Comparison of ENCODE assay signal across 24 cellular contexts in the genomic region with DNA sequence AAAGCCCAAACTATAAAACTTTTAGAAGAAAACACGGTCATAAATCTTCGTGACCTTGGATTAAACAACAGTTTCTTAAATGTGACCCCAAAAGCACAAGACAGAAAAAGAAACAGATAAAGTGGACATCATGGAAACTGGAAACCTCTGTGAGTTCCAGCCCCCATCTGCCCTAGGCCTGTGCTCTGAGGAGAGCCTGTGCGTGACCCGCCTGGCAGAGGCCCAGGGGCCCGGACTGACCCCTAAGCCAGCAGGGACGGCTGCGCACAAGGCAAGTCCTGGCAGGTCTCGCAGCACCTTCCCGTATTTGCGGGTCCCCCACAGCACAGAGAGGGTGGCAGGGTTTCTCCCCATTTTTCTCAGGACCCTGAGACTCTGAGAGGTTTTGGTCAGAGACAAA.
A peak's percentile ranks its signal among the peaks of the same experiment; 100 is the strongest.
DNase-seq lines count a peak whose midpoint lies in the region; ATAC-seq and TF ChIP-seq lines count a peak whose summit lies in the region.
"Had no signal": no experiment of that assay in that cellular context is flagged by ENCODE, and none has a peak within 500 bp of the region (broad histone marks: within the 10 kb centered on the region; RNA-seq: fewer than 3 reads in every experiment).

No MANE protein-coding gene starts in this region.

- no peak overlapping the region; the same call in 1 of the 2 replicates for H3K14ac ChIP-seq in H9 (ENCODE audit: insufficient read depth, low read length)

- H2BK5ac ChIP-seq in H9 (ENCODE audit: insufficient read length, low read length) = no peak overlapping the region

- H3K4me3 Mint-ChIP-seq in GM23338 (no peak overlapping the region), H9 (no peak overlapping the region)
- H3K4me3 Mint-ChIP-seq: CD8-positive, alpha-beta T cell had no signal

- H3T11ph ChIP-seq in H9 (ENCODE audit: low read length) = no peak overlapping the region

- 0 out of 2 replicates have a peak overlapping the region, but pooled peaks have one; percentile 36 for H3K27ac Mint-ChIP-seq in GM23338
- no peak overlapping the region for H3K27ac Mint-ChIP-seq in H9
- H3K27ac Mint-ChIP-seq: CD8-positive, alpha-beta T cell had no signal

- H2BK20ac ChIP-seq in H9 (ENCODE audit: low read depth, low read length, poor library complexity, severe bottlenecking) = no peak overlapping the region

- H4K20me1 ChIP-seq in GM23338 (replicated peaks; ENCODE audit: insufficient read depth) (peaks cover 14% of the 10 kb centered on the region), H9 (ENCODE audit: control insufficient read depth, insufficient read depth, insufficient read length) (no peaks in the 10 kb centered on the region)

- H3K9me3 Mint-ChIP-seq in GM23338 = no peaks in the 10 kb centered on the region
- no peaks in the 10 kb centered on the region for H3K9me3 Mint-ChIP-seq in H9
- H3K9me3 Mint-ChIP-seq: CD8-positive, alpha-beta T cell had no signal

- H3K79me2 ChIP-seq in GM23338 (replicated peaks; ENCODE audit: insufficient read depth) = peaks cover 48% of the 10 kb centered on the region
- no peaks in the 10 kb centered on the region for H3K79me2 ChIP-seq in H9 (ENCODE audit: insufficient read depth, low read length)

- H3K9me3 ChIP-seq in WERI-Rb-1 (ENCODE audit: severe bottlenecking) = no peaks in the 10 kb centered on the region
- H3K9me3 ChIP-seq in H9 (ENCODE audit: control insufficient read depth, low read depth, low read length) = no peaks in the 10 kb centered on the region
- H3K9me3 ChIP-seq: A549, Caco-2 had no signal

- no peak overlapping the region for H3K9ac ChIP-seq in rectal smooth muscle tissue (ENCODE audit: low read length)
- no peak overlapping the region for H3K9ac ChIP-seq in H9 (ENCODE audit: extremely low read depth, insufficient read length, low read length)

- no peak overlapping the region for H2AFZ ChIP-seq in GM23338
- H2AFZ ChIP-seq in H9 (ENCODE audit: low read length) = no peak overlapping the region

- H3K36me3 Mint-ChIP-seq in GM23338 (ENCODE audit: low read depth) (peaks cover 4% of the 10 kb centered on the region; the same call in 2 of the 3 replicates), H9 (ENCODE audit: insufficient read depth in 1 of 3, low read depth in 3 of 3) (peaks cover under 1 to 3% (median under 1%) of the 10 kb centered on the region in 3 experiments; a peak in 4 of 7 replicates)

- H3K4me1 Mint-ChIP-seq in GM23338 (peaks cover 24% of the 10 kb centered on the region), H9 (peaks cover 18 to 22% of the 10 kb centered on the region in 2 experiments)

- no peak overlapping the region for H3K4ac ChIP-seq in H9 (ENCODE audit: low read depth, low read length)

- no peak overlapping the region for H2BK120ac ChIP-seq in H9 (ENCODE audit: low read depth, low read length, poor library complexity, severe bottlenecking)

- H3K4me2 ChIP-seq in GM23338 (no peak overlapping the region), H9 (ENCODE audit: insufficient read depth, insufficient read length, low read length) (no peak overlapping the region)
- H3K4me2 ChIP-seq: A549 had no signal

- H3K23ac ChIP-seq in H9 (ENCODE audit: insufficient read length, low read depth, low read length) = no peak overlapping the region

- WGBS in H9 (ENCODE audit: extremely low coverage, insufficient read length, low lambda C conversion rate) = no CpG with 5 or more reads among the region's 10 CpGs

- H2BK15ac ChIP-seq in H9 (ENCODE audit: low read depth, low read length) = no peak overlapping the region

- no peak overlapping the region for H3K56ac ChIP-seq in H9 (ENCODE audit: insufficient read length, low read depth, low read length)

- no peak for TF ChIP-seq CTCF in GM23338 (conservative IDR thresholded peaks at IDR 0.05; ENCODE audit: low read depth in 2 of 2)
- TF ChIP-seq CTCF in WERI-Rb-1 (IDR thresholded peaks at IDR 0.05; ENCODE audit: low read depth, low read length) = no peak
- no peak for TF ChIP-seq CTCF in H9 (conservative IDR thresholded peaks at IDR 0.05)

- H2BK12ac ChIP-seq in H9 (ENCODE audit: insufficient read length, low read depth, low read length) = no peak overlapping the region

- peaks cover 5% of the 10 kb centered on the region for H3K79me1 ChIP-seq in H9 (ENCODE audit: insufficient read depth, low read depth, low read length, poor library complexity, severe bottlenecking)

- DNase-seq in GM23338 (ENCODE audit: low spot score) = no peak
- peak; percentile 47 for DNase-seq in WERI-Rb-1
- DNase-seq in left lobe of liver (ENCODE audit: low spot score) = peak; percentile 78
- no peak for DNase-seq in activated CD8-positive, alpha-beta memory T cell treated with anti-CD3 and anti-CD28 coated beads for 24 hours
- DNase-seq in H9 = no peak
- DNase-seq in NCI-H446 (lab: John Stamatoyannopoulos, UW) = no peak
- DNase-seq: AML-193; C1 segment of cervical spinal cord; Caco-2; CD8-positive, alpha-beta T cell; KBM-7; MV-4-11; NCI-H1105; NCI-H1436 treated with DMSO at 0.1 percent for 48 hours; NCI-H187 treated with DMSO at 0.1 percent for 48 hours; NCI-H446 treated with DMSO at 0.1 percent for 48 hours; NCI-H526; NCI-H82; NK-92 treated with Interleukin-12 subunit alpha and Interleukin-12 subunit beta, amount 100 ng/mL, for 24 hours; PC-3; SHP77 had no signal

- H3K27me3 ChIP-seq in GM23338 (ENCODE audit: insufficient read depth) (no peaks in the 10 kb centered on the region), WERI-Rb-1 (ENCODE audit: insufficient read depth, low read depth, severe bottlenecking) (no peaks in the 10 kb centered on the region), rectal smooth muscle tissue (ENCODE audit: control insufficient read depth, insufficient read depth, low read length) (no peaks in the 10 kb centered on the region), H9 (ENCODE audit: insufficient read depth, low read length) (no peaks in the 10 kb centered on the region)

- ATAC-seq in GM23338 (peak; percentile 18; the same call in 2 of the 3 replicates), left lobe of liver (peak; percentile 77), GM21423 (IDR thresholded peaks at IDR 0.05; ENCODE audit: unreplicated experiment) (no peak)
- ATAC-seq: A549; CD8-positive, alpha-beta T cell; PC-3 had no signal

- H3K4me3 ChIP-seq in GM23338 (no peak overlapping the region), WERI-Rb-1 (ENCODE audit: low read depth, low read length) (no peak overlapping the region), rectal smooth muscle tissue (ENCODE audit: low read length) (no peak overlapping the region)
- H3K4me3 ChIP-seq: A549 had no signal

- H3K27ac ChIP-seq in GM23338 (ENCODE audit: low read depth) = 0 out of 2 replicates have a peak overlapping the region, but pooled peaks have one; percentile 39
- H3K27ac ChIP-seq in WERI-Rb-1 = peak overlapping the region; percentile 62
- H3K27ac ChIP-seq in rectal smooth muscle tissue (ENCODE audit: low read depth, low read length) = peak overlapping the region; percentile 30
- H3K27ac ChIP-seq in H9 (ENCODE audit: insufficient read length, low read depth, low read length) = no peak overlapping the region
- H3K27ac ChIP-seq: A549 had no signal

- H3K36me3 ChIP-seq in GM23338 (ENCODE audit: insufficient read depth) (no peaks in the 10 kb centered on the region), WERI-Rb-1 (no peaks in the 10 kb centered on the region; the same call in 1 of the 2 replicates), rectal smooth muscle tissue (ENCODE audit: control insufficient read depth, insufficient read depth, low read length) (no peaks in the 10 kb centered on the region)

- H3F3A ChIP-seq in GM23338 (replicated peaks; ENCODE audit: low read depth) = no peaks in the 10 kb centered on the region

- H3K4me1 ChIP-seq in GM23338 (ENCODE audit: insufficient read depth) (no peaks in the 10 kb centered on the region), rectal smooth muscle tissue (ENCODE audit: control insufficient read depth, insufficient read depth, low read length) (peaks cover 26% of the 10 kb centered on the region), H9 (ENCODE audit: insufficient read depth, low read length) (no peaks in the 10 kb centered on the region)

- no peak overlapping the region for H4K91ac ChIP-seq in H9 (ENCODE audit: insufficient read length, low read depth, low read length)

- H3K9me2 ChIP-seq in GM23338 (ENCODE audit: insufficient read depth) = no peaks in the 10 kb centered on the region

- H4K5ac ChIP-seq in H9 (ENCODE audit: insufficient read length, low read depth, low read length) = no peak overlapping the region

- peaks cover 10% of the 10 kb centered on the region for H3K27me3 Mint-ChIP-seq in GM23338 (ENCODE audit: insufficient read depth, low read depth, poor library complexity)
- no peaks in the 10 kb centered on the region; the same call in 1 of the 2 replicates for H3K27me3 Mint-ChIP-seq in H9 (ENCODE audit: low read depth)

- no peaks in the 10 kb centered on the region for H3K23me2 ChIP-seq in H9 (ENCODE audit: insufficient read length, low read depth, low read length, poor library complexity, severe bottlenecking)

- no peak overlapping the region for H2AK5ac ChIP-seq in H9 (ENCODE audit: insufficient read length, low read length)

- H4K8ac ChIP-seq in H9 (replicated peaks; ENCODE audit: insufficient read length, low read depth, low read length) = no peak overlapping the region

- no peak overlapping the region for H3K18ac ChIP-seq in H9 (ENCODE audit: insufficient read length, low read depth, low read length)

TF ChIP-seq in GM23338, 12 proteins besides CTCF, POLR2A, EP300 and RAD21 (continues in another document):
- TF ChIP-seq STAT1 (IDR thresholded peaks at IDR 0.05; ENCODE audit: unreplicated experiment) = no peak
- TF ChIP-seq NANOG (IDR thresholded peaks at IDR 0.05; ENCODE audit: borderline replicate concordance) = no peak
- TF ChIP-seq ZNF114 (CRISPR knock-in tag; IDR thresholded peaks at IDR 0.05) = no peak
- TF ChIP-seq EZH2phosphoT487 (IDR thresholded peaks at IDR 0.05; ENCODE audit: unreplicated experiment) = no peak
- TF ChIP-seq POLR2AphosphoS5 (IDR thresholded peaks at IDR 0.05; ENCODE audit: low read depth) = no peak

Comparison
In these comparisons a context has a peak if more than half of its experiments do, and no peak if none do; other contexts are left out.
1. DNase-seq: peak in WERI-Rb-1 (single experiment) and left lobe of liver (single experiment); none in GM23338 (single experiment), activated CD8-positive, alpha-beta memory T cell treated with anti-CD3 and anti-CD28 coated beads for 24 hours (single experiment), H9 (single experiment) and NCI-H446 (0 of 2).